In genomic region chr15:82873000-82873680, GRCh38 we compare ENCODE assay signal across 25 cellular contexts.
DNase-seq lines count a peak whose midpoint lies in the region; ATAC-seq and TF ChIP-seq lines count a peak whose summit lies in the region.
"Had no signal": no experiment of that assay in that cellular context is flagged by ENCODE, and none has a peak within 500 bp of the region (broad histone marks: within the 10 kb centered on the region; RNA-seq: fewer than 3 reads in every experiment).

No MANE protein-coding gene starts in this region.

- H3K4me3 ChIP-seq in right atrium auricular region, result no peak overlapping the region
- no peak overlapping the region for H3K4me3 ChIP-seq in CD8-positive, alpha-beta memory T cell (ENCODE audit: low read length)
- H3K4me3 ChIP-seq: MG63 had no signal

- ATAC-seq in Right ventricle myocardium inferior (peak; percentile 81), left cardiac atrium (peak; percentile 87 to 95), left lobe of liver (no peak)
- ATAC-seq: HCT116, PC-3 had no signal

- no peaks in the 10 kb centered on the region for H3K36me3 ChIP-seq in right atrium auricular region
- H3K36me3 ChIP-seq in CD8-positive, alpha-beta memory T cell (ENCODE audit: insufficient read depth, low read length), result no peaks in the 10 kb centered on the region
- H3K36me3 ChIP-seq: MG63 had no signal

- DNase-seq in Right ventricle myocardium inferior (ENCODE audit: missing footprints) (no peak), right atrium auricular region (ENCODE audit: low spot score) (no peak), left cardiac atrium (peak; percentile 43), left lobe of liver (ENCODE audit: low spot score) (peak; percentile 37)
- no peak for DNase-seq in CD8-positive, alpha-beta memory T cell
- DNase-seq in T-helper 2 cell treated with Interferon-gamma antibody and Interleukin-4, amounts not matched to agents 5 μg/mL and 100 μg/mL, for 36 hours (ENCODE audit: low spot score), result no peak
- DNase-seq in activated CD4-positive, CD25-positive, alpha-beta regulatory T cell treated with anti-CD3 and anti-CD28 coated beads, Interleukin-2, amount 50 U/mL, for 72 hours, result no peak
- DNase-seq: Calu3; DMS79 treated with DMSO at 0.1 percent for 48 hours; GF-D8; KBM-7; MG63; NCI-H1105 treated with DMSO at 0.1 percent for 48 hours; NCI-H146; NCI-H1930; NCI-H446 treated with DMSO at 0.1 percent for 48 hours; NCI-H526; NCI-H82; NK-92 treated with Interleukin-12 subunit alpha and Interleukin-12 subunit beta, amount 100 ng/mL, for 24 hours; PC-3; SHP77 treated with DMSO at 0.1 percent for 48 hours had no signal

- H3K9me3 ChIP-seq in right atrium auricular region, result no peaks in the 10 kb centered on the region
- no peaks in the 10 kb centered on the region for H3K9me3 ChIP-seq in CD8-positive, alpha-beta memory T cell (ENCODE audit: low read length)
- H3K9me3 ChIP-seq: MG63 had no signal

- no peaks in the 10 kb centered on the region for H3K4me1 Mint-ChIP-seq in CD8-positive, alpha-beta memory T cell
- H3K4me1 Mint-ChIP-seq in T-helper 2 cell treated with Interferon-gamma antibody and Interleukin-4, amounts not matched to agents 5 μg/mL and 100 μg/mL, for 36 hours (ENCODE audit: low read depth), result no peaks in the 10 kb centered on the region

- peaks cover 3 to 11% of the 10 kb centered on the region in 2 donors for H3K27me3 Mint-ChIP-seq in CD8-positive, alpha-beta memory T cell
- no peaks in the 10 kb centered on the region for H3K27me3 Mint-ChIP-seq in T-helper 2 cell treated with Interferon-gamma antibody and Interleukin-4, amounts not matched to agents 5 μg/mL and 100 μg/mL, for 36 hours (ENCODE audit: low read depth)
- H3K27me3 Mint-ChIP-seq: B cell had no signal

- peak overlapping the region in 1 of 8 donors; percentile 30 for H3K27ac Mint-ChIP-seq in CD8-positive, alpha-beta memory T cell
- no peak overlapping the region for H3K27ac Mint-ChIP-seq in T-helper 2 cell treated with Interferon-gamma antibody and Interleukin-4, amounts not matched to agents 5 μg/mL and 100 μg/mL, for 36 hours
- H3K27ac Mint-ChIP-seq: B cell had no signal

- POLR2A ChIA-PET in CD8-positive, alpha-beta memory T cell (lab: Charles Lee), result no interaction called here

- H3K4me3 Mint-ChIP-seq in CD8-positive, alpha-beta memory T cell, result no peak overlapping the region
- H3K4me3 Mint-ChIP-seq in T-helper 2 cell treated with Interferon-gamma antibody and Interleukin-4, amounts not matched to agents 5 μg/mL and 100 μg/mL, for 36 hours, result no peak overlapping the region
- H3K4me3 Mint-ChIP-seq: B cell had no signal

- H3K9me3 Mint-ChIP-seq in CD8-positive, alpha-beta memory T cell, result no peaks in the 10 kb centered on the region
- H3K9me3 Mint-ChIP-seq in T-helper 2 cell treated with Interferon-gamma antibody and Interleukin-4, amounts not matched to agents 5 μg/mL and 100 μg/mL, for 36 hours, result no peaks in the 10 kb centered on the region

- no peak for TF ChIP-seq CTCF in right atrium auricular region (IDR thresholded peaks at IDR 0.05)

- CTCF ChIA-PET in CD8-positive, alpha-beta memory T cell (lab: Charles Lee), result no interaction called here

- no peaks in the 10 kb centered on the region for H3K27me3 ChIP-seq in right atrium auricular region
- no peaks in the 10 kb centered on the region for H3K27me3 ChIP-seq in CD8-positive, alpha-beta memory T cell (ENCODE audit: insufficient read depth, low read length, poor library complexity, severe bottlenecking)
- H3K27me3 ChIP-seq: MG63 had no signal

- H3K27ac ChIP-seq in right atrium auricular region, result no peak overlapping the region
- H3K27ac ChIP-seq in CD8-positive, alpha-beta memory T cell (ENCODE audit: low read depth, low read length), result no peak overlapping the region
- H3K27ac ChIP-seq: 22Rv1, C4-2B had no signal

- H3K36me3 Mint-ChIP-seq in CD8-positive, alpha-beta memory T cell, result peaks cover 0 to 7% (median 0%) of the 10 kb centered on the region in 3 donors
- H3K36me3 Mint-ChIP-seq in T-helper 2 cell treated with Interferon-gamma antibody and Interleukin-4, amounts not matched to agents 5 μg/mL and 100 μg/mL, for 36 hours (ENCODE audit: low read depth), result peaks cover 6% of the 10 kb centered on the region

- intact Hi-C loops in Right ventricle myocardium inferior (cut with DNase I) (no loop called here), left cardiac atrium (cut with DNase I) (no loop called here)

- peaks cover 0 to 4% of the 10 kb centered on the region in 2 donors for H3K4me1 ChIP-seq in right atrium auricular region
- no peaks in the 10 kb centered on the region for H3K4me1 ChIP-seq in CD8-positive, alpha-beta memory T cell (ENCODE audit: insufficient read depth, low read length)

Comparison
In these comparisons a context has a peak if more than half of its experiments do, and no peak if none do; other contexts are left out.
1. DNase-seq: peak in left cardiac atrium (single experiment) and left lobe of liver (single experiment); none in Right ventricle myocardium inferior (single experiment), right atrium auricular region (single experiment), CD8-positive, alpha-beta memory T cell (0 of 5), T-helper 2 cell treated with Interferon-gamma antibody and Interleukin-4, amounts not matched to agents 5 μg/mL and 100 μg/mL, for 36 hours (single experiment) and activated CD4-positive, CD25-positive, alpha-beta regulatory T cell treated with anti-CD3 and anti-CD28 coated beads, Interleukin-2, amount 50 U/mL, for 72 hours (single experiment).